In genomic region chr7:138934401-138934800, GRCh38 we compare ENCODE assay signal across 25 cellular contexts. TPM values are rescaled to one million over a fixed set of nuclear protein-coding genes. Genes with fewer than 3 reads are reported as not detected.
DNase-seq lines count a peak whose midpoint lies in the region; ATAC-seq and TF ChIP-seq lines count a peak whose summit lies in the region.
"Had no signal": no experiment of that assay in that cellular context is flagged by ENCODE, and none has a peak within 500 bp of the region (broad histone marks: within the 10 kb centered on the region; RNA-seq: fewer than 3 reads in every experiment).

No MANE protein-coding gene starts in this region.

- H3K9ac ChIP-seq in SK-N-SH (peak overlapping the region; percentile 7; the same call in 1 of the 2 replicates), smooth muscle cell (ENCODE audit: low read depth) (peak overlapping the region; percentile 26)

- TF ChIP-seq POLR2A in heart left ventricle (IDR thresholded peaks at IDR 0.05), result no peak
- TF ChIP-seq POLR2A in gastroesophageal sphincter (IDR thresholded peaks at IDR 0.05), result no peak

- no peaks in the 10 kb centered on the region for H4K20me1 ChIP-seq in SK-N-SH (ENCODE audit: insufficient read depth)
- no peaks in the 10 kb centered on the region for H4K20me1 ChIP-seq in smooth muscle cell (ENCODE audit: low read depth)

- H3K4me1 ChIP-seq in heart left ventricle (peaks cover 0 to 18% (median 11%) of the 10 kb centered on the region in 12 donors), SK-N-SH (ENCODE audit: control insufficient read depth in 1 of 2, insufficient read depth in 2 of 2, low read depth in 1 of 2, low read length in 1 of 2) (peaks cover 21 to 45% of the 10 kb centered on the region in 2 experiments), smooth muscle cell (ENCODE audit: low read depth) (peaks cover 14% of the 10 kb centered on the region), gastroesophageal sphincter (peaks cover 0 to 15% (median 0%) of the 10 kb centered on the region in 3 donors)

- peak overlapping the region in 7 of 12 donors; percentile 2 to 48 (median 26) for H3K27ac ChIP-seq in heart left ventricle
- peak overlapping the region; percentile 88 to 99 for H3K27ac ChIP-seq in SK-N-SH (ENCODE audit: low read depth in 2 of 2, low read length in 1 of 2)
- peak overlapping the region; percentile 95 for H3K27ac ChIP-seq in smooth muscle cell (ENCODE audit: low read depth)
- no peak overlapping the region for H3K27ac ChIP-seq in gastroesophageal sphincter
- H3K27ac ChIP-seq: lower lobe of right lung, neutrophil, stomach had no signal

- WGBS in heart left ventricle, 4 donors, result 88 to 90% (median 89%) methylated on average over 8 of the region's 8 CpGs
- 95% methylated on average over 8 of the region's 8 CpGs for WGBS in SK-N-SH (ENCODE audit: low lambda C conversion rate)
- WGBS in smooth muscle cell (ENCODE audit: low lambda C conversion rate), result 79% methylated on average over 8 of the region's 8 CpGs
- 97 to 98% methylated on average over 7 to 8 of the region's 8 CpGs for WGBS in gastroesophageal sphincter (ENCODE audit: low coverage in 1 of 2), 2 donors

- peak overlapping the region; percentile 65 for H3K27ac Mint-ChIP-seq in glutamatergic neuron (ENCODE audit: unreplicated experiment)
- H3K27ac Mint-ChIP-seq: activated B cell treated with CpG ODN at 0.5 μM for 24 hours; activated CD4-positive, alpha-beta memory T cell treated with anti-CD3 and anti-CD28 coated beads for 36 hours; activated naive CD8-positive, alpha-beta T cell treated with anti-CD3 and anti-CD28 coated beads, Interleukin-2, amount 50 U/mL, for 24 hours had no signal

- H3K36me3 Mint-ChIP-seq in glutamatergic neuron (ENCODE audit: unreplicated experiment), result peaks cover 10% of the 10 kb centered on the region
- H3K36me3 Mint-ChIP-seq: activated CD4-positive, alpha-beta memory T cell treated with anti-CD3 and anti-CD28 coated beads for 36 hours had no signal

- H3K27me3 Mint-ChIP-seq in glutamatergic neuron (ENCODE audit: unreplicated experiment), result peaks cover 2% of the 10 kb centered on the region
- H3K27me3 Mint-ChIP-seq: activated naive CD8-positive, alpha-beta T cell treated with anti-CD3 and anti-CD28 coated beads, Interleukin-2, amount 50 U/mL, for 24 hours; type B pancreatic cell had no signal

- ATAC-seq in heart left ventricle (no peak), Right ventricle myocardium inferior (no peak), gastroesophageal sphincter (no peak)
- ATAC-seq: activated naive CD8-positive, alpha-beta T cell treated with anti-CD3 and anti-CD28 coated beads, Interleukin-2, amount 50 U/mL, for 24 hours; lower lobe of right lung had no signal

- POLR2A ChIA-PET in SK-N-SH (lab: Yijun Ruan, JAX), result interaction anchor here (1.3 to 1.7 kb wide), 3 partner anchors 9 to 47 kb away, joined by 4 to 7 read pairs (median 5); partner anchors contain the start of gene KIAA1549

- peaks cover 19% of the 10 kb centered on the region for H3K4me1 Mint-ChIP-seq in glutamatergic neuron (ENCODE audit: low read depth, unreplicated experiment)
- H3K4me1 Mint-ChIP-seq: activated B cell treated with CpG ODN at 0.5 μM for 24 hours had no signal

- CTCF ChIA-PET in SK-N-SH (lab: Yijun Ruan, JAX), result interaction anchor here (1.3 to 3.5 kb wide), 7 partner anchors 12 to 84 kb away, joined by 4 to 28 read pairs (median 7); no protein-coding TSS in a partner anchor

- H2AFZ ChIP-seq in SK-N-SH (ENCODE audit: low read depth) (no peak overlapping the region), smooth muscle cell (ENCODE audit: low read depth) (no peak overlapping the region)

- H3K27me3 ChIP-seq in heart left ventricle (no peaks in the 10 kb centered on the region), SK-N-SH (ENCODE audit: insufficient read depth) (no peaks in the 10 kb centered on the region), smooth muscle cell (ENCODE audit: low read depth) (no peaks in the 10 kb centered on the region), gastroesophageal sphincter (no peaks in the 10 kb centered on the region)
- H3K27me3 ChIP-seq: neutrophil, stomach had no signal

- peaks cover 2% of the 10 kb centered on the region for H3K9me3 Mint-ChIP-seq in glutamatergic neuron (ENCODE audit: unreplicated experiment)
- H3K9me3 Mint-ChIP-seq: activated B cell treated with CpG ODN at 0.5 μM for 24 hours; activated CD4-positive, alpha-beta memory T cell treated with anti-CD3 and anti-CD28 coated beads for 36 hours; activated naive CD8-positive, alpha-beta T cell treated with anti-CD3 and anti-CD28 coated beads, Interleukin-2, amount 50 U/mL, for 24 hours; type B pancreatic cell had no signal

- no peak for TF ChIP-seq RAD21 in SK-N-SH (IDR thresholded peaks at IDR 0.05; ENCODE audit: low read length)

- H3K4me3 ChIP-seq in heart left ventricle (no peak overlapping the region), SK-N-SH (ENCODE audit: low read depth in 2 of 2, low read length in 1 of 2) (no peak overlapping the region; a peak in 1 of 4 replicates), smooth muscle cell (no peak overlapping the region), gastroesophageal sphincter (no peak overlapping the region)
- H3K4me3 ChIP-seq: lower lobe of right lung, stomach had no signal

- intact Hi-C loops in heart left ventricle (cut with DNase I), result no loop called here
- intact Hi-C loops in Right ventricle myocardium inferior (cut with DNase I), result no loop called here

- H3K4me3 Mint-ChIP-seq in glutamatergic neuron (ENCODE audit: unreplicated experiment), result no peak overlapping the region
- H3K4me3 Mint-ChIP-seq: activated B cell treated with CpG ODN at 0.5 μM for 24 hours; activated CD4-positive, alpha-beta memory T cell treated with anti-CD3 and anti-CD28 coated beads for 36 hours; activated naive CD8-positive, alpha-beta T cell treated with anti-CD3 and anti-CD28 coated beads, Interleukin-2, amount 50 U/mL, for 24 hours; type B pancreatic cell had no signal

- DNase-seq in heart left ventricle (no peak), Right ventricle myocardium inferior (ENCODE audit: missing footprints) (no peak), SK-N-SH (no peak), glutamatergic neuron (no peak), smooth muscle cell (lab: John Stamatoyannopoulos, UW; ENCODE audit: unreplicated experiment) (no peak), germinal center (ENCODE audit: low spot score) (no peak), OCI-M2 (lab: John Stamatoyannopoulos, UW; ENCODE audit: unreplicated experiment) (no peak)
- DNase-seq: activated B cell treated with CpG ODN at 0.5 μM for 24 hours; activated CD4-positive, alpha-beta memory T cell treated with anti-CD3 and anti-CD28 coated beads for 36 hours; activated gamma-delta T cell; activated naive CD8-positive, alpha-beta T cell treated with anti-CD3 and anti-CD28 coated beads, Interleukin-2, amount 50 U/mL, for 24 hours; COR-L47; DND-41; hippocampal formation; Kasumi-1; lower lobe of right lung; NCI-H1092; NCI-H2081; NK-92 treated with Interleukin-12 subunit alpha and Interleukin-12 subunit beta, amount 100 ng/mL, for 24 hours; RPMI8226; stomach; T1000 had no signal

- H3K9me3 ChIP-seq in heart left ventricle (no peaks in the 10 kb centered on the region), SK-N-SH (no peaks in the 10 kb centered on the region), smooth muscle cell (replicated peaks; ENCODE audit: low read depth) (no peaks in the 10 kb centered on the region), gastroesophageal sphincter (no peaks in the 10 kb centered on the region)
- H3K9me3 ChIP-seq: lower lobe of right lung, neutrophil, stomach had no signal

- H3K36me3 ChIP-seq in heart left ventricle (no peaks in the 10 kb centered on the region), SK-N-SH (replicated peaks in 1 of 2; ENCODE audit: control insufficient read depth in 1 of 2, insufficient read depth in 2 of 2, low read length in 1 of 2) (no peaks in the 10 kb centered on the region), smooth muscle cell (ENCODE audit: low read depth) (no peaks in the 10 kb centered on the region), gastroesophageal sphincter (no peaks in the 10 kb centered on the region)
- H3K36me3 ChIP-seq: lower lobe of right lung, neutrophil, stomach had no signal

- H3K79me2 ChIP-seq in SK-N-SH (ENCODE audit: insufficient read depth), result peaks cover 4% of the 10 kb centered on the region; the same call in 1 of the 2 replicates
- H3K79me2 ChIP-seq in smooth muscle cell (ENCODE audit: low read depth), result no peaks in the 10 kb centered on the region

- TF ChIP-seq CTCF in heart left ventricle (IDR thresholded peaks at IDR 0.05) (no peak), SK-N-SH (IDR thresholded peaks at IDR 0.05) (no peak), glutamatergic neuron (IDR thresholded peaks at IDR 0.05; ENCODE audit: partially characterized antibody, unreplicated experiment) (no peak), smooth muscle cell (IDR thresholded peaks at IDR 0.05; ENCODE audit: borderline replicate concordance, insufficient read depth, poor library complexity, severe bottlenecking) (no peak), gastroesophageal sphincter (IDR thresholded peaks at IDR 0.05) (no peak)

- H3K4me2 ChIP-seq in SK-N-SH (peak overlapping the region; percentile 64), smooth muscle cell (peak overlapping the region; percentile 78)

- no peaks in the 10 kb centered on the region for H3K9me2 ChIP-seq in SK-N-SH

- H3F3A ChIP-seq in SK-N-SH (replicated peaks; ENCODE audit: insufficient read depth) (peaks cover 25% of the 10 kb centered on the region), smooth muscle cell (ENCODE audit: low read depth) (peaks cover 5% of the 10 kb centered on the region)

- TF ChIP-seq EP300 in SK-N-SH (IDR thresholded peaks at IDR 0.05; ENCODE audit: borderline replicate concordance in 1 of 2, low read depth in 1 of 2, low read length in 1 of 2) (no peak), gastroesophageal sphincter (IDR thresholded peaks at IDR 0.05) (no peak)

TF ChIP-seq in SK-N-SH, 30 proteins besides CTCF, POLR2A, EP300 and RAD21 (continues in another document):
- TF ChIP-seq RCOR1 (IDR thresholded peaks at IDR 0.05; ENCODE audit: low read length), result no peak
- TF ChIP-seq GABPA (IDR thresholded peaks at IDR 0.05; ENCODE audit: low read depth), result no peak
- no peak for TF ChIP-seq YY1 (IDR thresholded peaks at IDR 0.05; ENCODE audit: low read depth)

RNA-seq across cellular contexts. Expression of gene KIAA1549, which starts 46.8 kb away (rescaled TPM):
- total RNA-seq in heart left ventricle (1 to 10 TPM; 1.3 to 4.8 (median 2.1) TPM), Right ventricle myocardium inferior (1.8 TPM), glutamatergic neuron (ENCODE audit: unreplicated experiment) (40.2 TPM), smooth muscle cell (7.1 TPM in 2 replicates), gastroesophageal sphincter (1 to 10 TPM in 3 of 4 donors, under 1 TPM in 1; 0.93 to 3.8 (median 2.0) TPM)
- polyA plus RNA-seq in heart left ventricle (1 to 10 TPM in 1 of 2 donors, under 1 TPM in 1; 0.91 to 1.4 TPM), SK-N-SH (2012; rRNA removed) (3.0 and 3.6 TPM in 2 replicates), smooth muscle cell (4.1 and 5.9 TPM in 2 replicates)
- 3.3 and 4.1 TPM in 2 replicates for polyA plus RNA-seq in SK-N-SH (2012; cell fraction: cytosol; rRNA removed)
- 5.3 and 5.7 TPM in 2 replicates for polyA plus RNA-seq in SK-N-SH (2012; cell fraction: nucleus; rRNA removed)

Comparison
In these comparisons a context has a peak if more than half of its experiments do, and no peak if none do; other contexts are left out.
1. H3K27ac ChIP-seq: peak in heart left ventricle (7 of 12), SK-N-SH (2 of 2) and smooth muscle cell (single experiment); none in gastroesophageal sphincter (0 of 4).